Comparison of ENCODE assay signal across 21 cellular contexts in genomic region chr19:405138-405965, GRCh38. TPM values are rescaled to one million over a fixed set of nuclear protein-coding genes. Genes with fewer than 3 reads are reported as not detected.
A peak's percentile ranks its signal among the peaks of the same experiment; 100 is the strongest.
DNase-seq lines count a peak whose midpoint lies in the region; ATAC-seq, FAIRE-seq and TF ChIP-seq lines count a peak whose summit lies in the region.
"Had no signal": no experiment of that assay in that cellular context is flagged by ENCODE, and none has a peak within 500 bp of the region (broad histone marks: within the 10 kb centered on the region; RNA-seq: fewer than 3 reads in every experiment).

No MANE protein-coding gene starts in this region.

- H3K4me3 ChIP-seq in Panc1 (ENCODE audit: low read depth in 2 of 2, low read length in 2 of 2) (peak overlapping the region in 1 of 2 experiments; percentile 36; a peak in 2 of 4 replicates), HepG2 (replicated peaks in 1 of 3; ENCODE audit: insufficient read depth in 1 of 3, low read depth in 2 of 3, low read length in 3 of 3) (no peak overlapping the region)
- H3K4me3 ChIP-seq: coronary artery, gastroesophageal sphincter, skin epidermis had no signal

- no peak overlapping the region for H2AFZ ChIP-seq in HepG2 (ENCODE audit: low read length)

- H3K9me3 ChIP-seq in Panc1 (ENCODE audit: control insufficient read depth, insufficient read depth, low read depth, low read length) (no peaks in the 10 kb centered on the region), HepG2 (ENCODE audit: low read length) (no peaks in the 10 kb centered on the region)
- H3K9me3 ChIP-seq: gastroesophageal sphincter, neutrophil had no signal

- peaks cover 7% of the 10 kb centered on the region for H3K27me3 Mint-ChIP-seq in activated CD8-positive, alpha-beta T cell treated with anti-CD3 and anti-CD28 coated beads, Interleukin-2, amount 10 ng/mL, durations not matched to agents 7 days and 5 days (ENCODE audit: low read depth)
- peaks cover 22% of the 10 kb centered on the region for H3K27me3 Mint-ChIP-seq in activated CD8-positive, alpha-beta T cell treated with anti-CD3 and anti-CD28 coated beads for 36 hours
- H3K27me3 Mint-ChIP-seq in stimulated activated memory B cell treated with anti-CD40 and anti-IgM and Interleukin-4, amounts not matched to agents 10 μg/mL and 1 μg/mL and 100 μg/mL, for 72 hours = peaks cover 43% of the 10 kb centered on the region

- CTCF ChIA-PET in activated CD8-positive, alpha-beta T cell treated with anti-CD3 and anti-CD28 coated beads, Interleukin-2, amount 10 ng/mL, durations not matched to agents 7 days and 5 days (lab: Charles Lee) = no interaction called here
- CTCF ChIA-PET in activated CD8-positive, alpha-beta T cell treated with anti-CD3 and anti-CD28 coated beads for 36 hours (lab: Charles Lee) = no interaction called here
- CTCF ChIA-PET in Panc1 (lab: Charles Lee) = interaction anchor here (0.5 kb wide), 1 partner anchor 121 kb away, joined by 4 read pairs; no protein-coding TSS in a partner anchor
- CTCF ChIA-PET in HepG2 (lab: Yijun Ruan, JAX; ENCODE audit: low intra/inter-chr PET ratio, low total read pairs) = no interaction called here

- intact Hi-C loops in activated CD8-positive, alpha-beta T cell treated with anti-CD3 and anti-CD28 coated beads for 36 hours (cut with micrococcal nuclease) = no loop called here
- intact Hi-C loops in Panc1 (cut with micrococcal nuclease; ENCODE audit: unreplicated experiment) (no loop called here), HepG2 (cut with micrococcal nuclease; ENCODE audit: unreplicated experiment) (no loop called here)

- 0 out of 2 replicates have a peak, but pooled peaks cover 2% of the 10 kb centered on the region for H4K20me1 ChIP-seq in HepG2 (ENCODE audit: insufficient read depth, low read length)

- no peak for TF ChIP-seq RAD21 in HepG2 (CRISPR knock-in tag; IDR thresholded peaks at IDR 0.05)

- in situ Hi-C loops in Panc1 (cut with HindIII; ENCODE audit: low pct_unique_long_range_greater_than_20kb, low sequenced_read_pairs) (no loop called here), HepG2 (cut with HindIII; ENCODE audit: extremely low pct_ligation_motif_present, low pct_unique_long_range_greater_than_20kb) (no loop called here)

- no peaks in the 10 kb centered on the region for H3K36me3 ChIP-seq in Panc1 (ENCODE audit: control insufficient read depth, insufficient read depth, low read length)
- H3K36me3 ChIP-seq in HepG2 (replicated peaks in 1 of 2; ENCODE audit: control insufficient read depth in 1 of 2, insufficient read depth in 2 of 2, low read length in 2 of 2) = no peaks in the 10 kb centered on the region
- H3K36me3 ChIP-seq: gastroesophageal sphincter, neutrophil had no signal

- no peak for FAIRE-seq in HepG2 (lab: Jason Lieb, UNC)
- FAIRE-seq: GM19239, RCC 7860, urothelium cell line had no signal

- no peak for DNase-seq in activated CD8-positive, alpha-beta T cell treated with anti-CD3 and anti-CD28 coated beads, Interleukin-2, amount 10 ng/mL, durations not matched to agents 7 days and 5 days
- no peak for DNase-seq in activated CD8-positive, alpha-beta T cell treated with anti-CD3 and anti-CD28 coated beads for 36 hours
- DNase-seq in Panc1 (ENCODE audit: low read depth, low spot score) = no peak
- DNase-seq in HepG2 (ENCODE audit: low spot score) = no peak
- no peak for DNase-seq in HuH-7.5 (ENCODE audit: low spot score)
- DNase-seq in H4 (ENCODE audit: low spot score) = no peak
- DNase-seq: activated naive CD4-positive, alpha-beta T cell treated with Interleukin-2 at 50 U/mL for 16 hours; mesenchymal stem cell; NCI-H524 treated with DMSO at 0.1 percent for 48 hours; stimulated activated naive B cell treated with anti-CD40 and anti-IgM and Interleukin-4, amounts not matched to agents 10 μg/mL and 1 μg/mL and 100 μg/mL, for 72 hours; T-cell had no signal

- no peak overlapping the region for H3K4me2 ChIP-seq in HepG2 (ENCODE audit: low read depth, low read length)

- no peak overlapping the region for H3K4me3 Mint-ChIP-seq in activated CD8-positive, alpha-beta T cell treated with anti-CD3 and anti-CD28 coated beads, Interleukin-2, amount 10 ng/mL, durations not matched to agents 7 days and 5 days
- no peak overlapping the region for H3K4me3 Mint-ChIP-seq in activated CD8-positive, alpha-beta T cell treated with anti-CD3 and anti-CD28 coated beads for 36 hours
- H3K4me3 Mint-ChIP-seq in stimulated activated memory B cell treated with anti-CD40 and anti-IgM and Interleukin-4, amounts not matched to agents 10 μg/mL and 1 μg/mL and 100 μg/mL, for 72 hours = no peak overlapping the region
- H3K4me3 Mint-ChIP-seq: stimulated activated naive B cell treated with anti-CD40 and anti-IgM and Interleukin-4, amounts not matched to agents 10 μg/mL and 1 μg/mL and 100 μg/mL, for 72 hours; T-cell had no signal

- 28% methylated on average over 8 of the region's 29 CpGs for WGBS in HepG2 (ENCODE audit: low lambda C conversion rate)

- H3K27me3 ChIP-seq in Panc1 (ENCODE audit: control insufficient read depth, insufficient read depth, low read length) (no peaks in the 10 kb centered on the region), HepG2 (ENCODE audit: control insufficient read depth in 1 of 2, insufficient read depth in 2 of 2, low read length in 2 of 2) (peaks cover 35 to 76% of the 10 kb centered on the region in 2 experiments)

- POLR2A ChIA-PET in activated CD8-positive, alpha-beta T cell treated with anti-CD3 and anti-CD28 coated beads, Interleukin-2, amount 10 ng/mL, durations not matched to agents 7 days and 5 days (lab: Charles Lee) = no interaction called here
- POLR2A ChIA-PET in activated CD8-positive, alpha-beta T cell treated with anti-CD3 and anti-CD28 coated beads for 36 hours (lab: Charles Lee) = no interaction called here
- POLR2A ChIA-PET in Panc1 (lab: Charles Lee) = no interaction called here
- POLR2A ChIA-PET in HepG2 (lab: Yijun Ruan, JAX) = no interaction called here

- H3K36me3 Mint-ChIP-seq in activated CD8-positive, alpha-beta T cell treated with anti-CD3 and anti-CD28 coated beads, Interleukin-2, amount 10 ng/mL, durations not matched to agents 7 days and 5 days (ENCODE audit: low read depth) = no peaks in the 10 kb centered on the region
- no peaks in the 10 kb centered on the region for H3K36me3 Mint-ChIP-seq in activated CD8-positive, alpha-beta T cell treated with anti-CD3 and anti-CD28 coated beads for 36 hours (ENCODE audit: low read depth)
- no peaks in the 10 kb centered on the region for H3K36me3 Mint-ChIP-seq in stimulated activated memory B cell treated with anti-CD40 and anti-IgM and Interleukin-4, amounts not matched to agents 10 μg/mL and 1 μg/mL and 100 μg/mL, for 72 hours
- H3K36me3 Mint-ChIP-seq: stimulated activated naive B cell treated with anti-CD40 and anti-IgM and Interleukin-4, amounts not matched to agents 10 μg/mL and 1 μg/mL and 100 μg/mL, for 72 hours; T-cell had no signal

- peak; percentile 12 for ATAC-seq in activated CD8-positive, alpha-beta T cell treated with anti-CD3 and anti-CD28 coated beads, Interleukin-2, amount 10 ng/mL, durations not matched to agents 7 days and 5 days
- ATAC-seq in activated CD8-positive, alpha-beta T cell treated with anti-CD3 and anti-CD28 coated beads for 36 hours = no peak
- ATAC-seq in Panc1 (peak; percentile 76), HepG2 (peak; percentile 7; the same call in 1 of the 3 replicates), HG02588 (IDR thresholded peaks at IDR 0.05; ENCODE audit: unreplicated experiment) (no peak)
- ATAC-seq in stimulated activated memory B cell treated with anti-CD40 and anti-IgM and Interleukin-4, amounts not matched to agents 10 μg/mL and 1 μg/mL and 100 μg/mL, for 72 hours = peak; percentile 20
- ATAC-seq: gastroesophageal sphincter; stimulated activated naive B cell treated with anti-CD40 and anti-IgM and Interleukin-4, amounts not matched to agents 10 μg/mL and 1 μg/mL and 100 μg/mL, for 72 hours; T-cell had no signal

- no peaks in the 10 kb centered on the region for H3K9me3 Mint-ChIP-seq in activated CD8-positive, alpha-beta T cell treated with anti-CD3 and anti-CD28 coated beads, Interleukin-2, amount 10 ng/mL, durations not matched to agents 7 days and 5 days (ENCODE audit: insufficient read depth)
- no peaks in the 10 kb centered on the region for H3K9me3 Mint-ChIP-seq in activated CD8-positive, alpha-beta T cell treated with anti-CD3 and anti-CD28 coated beads for 36 hours
- no peaks in the 10 kb centered on the region for H3K9me3 Mint-ChIP-seq in stimulated activated memory B cell treated with anti-CD40 and anti-IgM and Interleukin-4, amounts not matched to agents 10 μg/mL and 1 μg/mL and 100 μg/mL, for 72 hours
- H3K9me3 Mint-ChIP-seq: stimulated activated naive B cell treated with anti-CD40 and anti-IgM and Interleukin-4, amounts not matched to agents 10 μg/mL and 1 μg/mL and 100 μg/mL, for 72 hours; T-cell had no signal

- H3K4me1 ChIP-seq in Panc1 (ENCODE audit: control insufficient read depth, insufficient read depth, low read length) (peaks cover 23% of the 10 kb centered on the region; the same call in 1 of the 2 replicates), HepG2 (ENCODE audit: insufficient read depth, low read length) (no peaks in the 10 kb centered on the region)

- 0 out of 2 replicates have a peak overlapping the region, but pooled peaks have one; percentile 39 for H3K27ac ChIP-seq in Panc1 (ENCODE audit: low read length)
- no peak overlapping the region for H3K27ac ChIP-seq in HepG2 (ENCODE audit: extremely low read length, insufficient read depth, low read length)
- H3K27ac ChIP-seq: coronary artery, epithelial cell of prostate, gastroesophageal sphincter, neutrophil, skin epidermis had no signal

- no peak for TF ChIP-seq EP300 in HepG2 (IDR thresholded peaks at IDR 0.05; ENCODE audit: low read depth in 2 of 2, low read length in 2 of 2)
- TF ChIP-seq EP300 in HepG2 (CRISPR knock-in tag; IDR thresholded peaks at IDR 0.05; ENCODE audit: borderline replicate concordance) = no peak

- no peak overlapping the region for H3K27ac Mint-ChIP-seq in activated CD8-positive, alpha-beta T cell treated with anti-CD3 and anti-CD28 coated beads, Interleukin-2, amount 10 ng/mL, durations not matched to agents 7 days and 5 days
- H3K27ac Mint-ChIP-seq in activated CD8-positive, alpha-beta T cell treated with anti-CD3 and anti-CD28 coated beads for 36 hours = no peak overlapping the region
- H3K27ac Mint-ChIP-seq in stimulated activated memory B cell treated with anti-CD40 and anti-IgM and Interleukin-4, amounts not matched to agents 10 μg/mL and 1 μg/mL and 100 μg/mL, for 72 hours = no peak overlapping the region
- H3K27ac Mint-ChIP-seq: stimulated activated naive B cell treated with anti-CD40 and anti-IgM and Interleukin-4, amounts not matched to agents 10 μg/mL and 1 μg/mL and 100 μg/mL, for 72 hours; T-cell had no signal

- H3K79me2 ChIP-seq in HepG2 (ENCODE audit: insufficient read depth, low read length) = no peaks in the 10 kb centered on the region

- no peak for TF ChIP-seq CTCF in activated CD8-positive, alpha-beta T cell treated with anti-CD3 and anti-CD28 coated beads for 36 hours (IDR thresholded peaks at IDR 0.05)
- no peak for TF ChIP-seq CTCF in Panc1 (IDR thresholded peaks at IDR 0.05)
- TF ChIP-seq CTCF in HepG2 (CRISPR knock-in tag; IDR thresholded peaks at IDR 0.05) = no peak

- H3K9ac ChIP-seq in HepG2 (ENCODE audit: insufficient read depth, low read depth, low read length) = no peak overlapping the region

- BruUV-seq in Panc1 (replicated peaks; lab: Mats Ljungman, UMichigan) (TSS peak; percentile 86), HepG2 (replicated peaks; lab: Mats Ljungman, UMichigan) (no TSS peak)

- no peak for TF ChIP-seq POLR2A in HepG2 (IDR thresholded peaks at IDR 0.05; ENCODE audit: insufficient read depth in 1 of 2, low read depth in 2 of 2, low read length in 2 of 2)

- H3K4me1 Mint-ChIP-seq in activated CD8-positive, alpha-beta T cell treated with anti-CD3 and anti-CD28 coated beads, Interleukin-2, amount 10 ng/mL, durations not matched to agents 7 days and 5 days (ENCODE audit: low read depth) = peaks cover 4% of the 10 kb centered on the region
- H3K4me1 Mint-ChIP-seq in activated CD8-positive, alpha-beta T cell treated with anti-CD3 and anti-CD28 coated beads for 36 hours (ENCODE audit: low read depth) = peaks cover 6% of the 10 kb centered on the region
- H3K4me1 Mint-ChIP-seq in stimulated activated memory B cell treated with anti-CD40 and anti-IgM and Interleukin-4, amounts not matched to agents 10 μg/mL and 1 μg/mL and 100 μg/mL, for 72 hours = peaks cover 15% of the 10 kb centered on the region

RNA-seq across cellular contexts. Expression of gene C2CD4C, which starts 3.6 kb away (rescaled TPM):
- total RNA-seq in activated CD8-positive, alpha-beta T cell treated with anti-CD3 and anti-CD28 coated beads, Interleukin-2, amount 10 ng/mL, durations not matched to agents 7 days and 5 days = not detected
- under 1 TPM; 0.13 to 0.25 TPM for total RNA-seq in activated CD8-positive, alpha-beta T cell treated with anti-CD3 and anti-CD28 coated beads for 36 hours
- total RNA-seq in Panc1 (2021; ENCODE audit: unreplicated experiment) (13.6 TPM), HepG2 (2016; rRNA removed; fragmentation: Illumina TruSeq; extraction: Trizol) (not detected in 2 replicates)
- 29.2 TPM for polyA plus RNA-seq in Panc1 (2012; ENCODE audit: insufficient read length)
- total RNA-seq in HepG2 (2016; cell fraction: cytosol; rRNA removed; fragmentation: Illumina TruSeq; extraction: Trizol; ENCODE audit: low read depth) = not detected in 2 replicates
- not detected in 2 replicates for total RNA-seq in HepG2 (2016; cell fraction: insoluble cytoplasmic fraction; rRNA removed; fragmentation: Illumina TruSeq; extraction: Trizol)
- total RNA-seq in HepG2 (2016; cell fraction: membrane; rRNA removed; fragmentation: Illumina TruSeq; extraction: Trizol) = not detected in 2 replicates
- total RNA-seq in HepG2 (2016; cell fraction: nucleus; rRNA removed; fragmentation: Illumina TruSeq; extraction: Trizol) = not detected in 2 replicates
- not detected in 2 replicates for polyA plus RNA-seq in HepG2 (2011; rRNA removed)
- not detected in 2 replicates for polyA plus RNA-seq in HepG2 (2011; cell fraction: cytosol; rRNA removed)
- 0.16 and 0.36 TPM in 2 replicates for polyA plus RNA-seq in HepG2 (2011; cell fraction: nucleus; rRNA removed)
- 0.12 TPM in 1 of 2 replicates, not detected in the other for polyA plus RNA-seq in HepG2 (2012)
- not detected in 2 replicates for polyA plus RNA-seq in HepG2 (2016; cell fraction: cytosol; fragmentation: Illumina TruSeq; extraction: Trizol; ENCODE audit: low read depth)
- polyA plus RNA-seq in HepG2 (2016; cell fraction: insoluble cytoplasmic fraction; fragmentation: Illumina TruSeq; extraction: Trizol; ENCODE audit: low read depth) = not detected in 2 replicates
- polyA plus RNA-seq in HepG2 (2016; cell fraction: membrane; fragmentation: Illumina TruSeq; extraction: Trizol; ENCODE audit: low read depth) = not detected in 2 replicates
- not detected in 2 replicates for polyA plus RNA-seq in HepG2 (2016; cell fraction: nucleus; fragmentation: Illumina TruSeq; extraction: Trizol; ENCODE audit: insufficient read depth, low read depth)
- polyA minus RNA-seq in HepG2 (2011; rRNA and poly(A)+ RNA removed; ENCODE audit: low replicate concordance) = not detected in 2 replicates
- not detected in 2 replicates for polyA minus RNA-seq in HepG2 (2011; cell fraction: cytosol; rRNA and poly(A)+ RNA removed)
- polyA minus RNA-seq in HepG2 (2011; cell fraction: nucleus; rRNA and poly(A)+ RNA removed) = not detected in 2 replicates
- 0.78 and 0.93 TPM in 2 replicates for total RNA-seq in H4 (2014; rRNA removed; shearing (Covaris generic))

RNA-seq across cellular contexts. Expression of gene SHC2, which starts 55.5 kb away (rescaled TPM):
- total RNA-seq in activated CD8-positive, alpha-beta T cell treated with anti-CD3 and anti-CD28 coated beads, Interleukin-2, amount 10 ng/mL, durations not matched to agents 7 days and 5 days = not detected
- under 1 TPM; 0.25 to 0.45 TPM for total RNA-seq in activated CD8-positive, alpha-beta T cell treated with anti-CD3 and anti-CD28 coated beads for 36 hours
- total RNA-seq in Panc1 (2021; ENCODE audit: unreplicated experiment) (6.7 TPM), HepG2 (2016; rRNA removed; fragmentation: Illumina TruSeq; extraction: Trizol) (4.8 and 9.0 TPM in 2 replicates)
- 26.8 TPM for polyA plus RNA-seq in Panc1 (2012; ENCODE audit: insufficient read length)
- total RNA-seq in HepG2 (2016; cell fraction: cytosol; rRNA removed; fragmentation: Illumina TruSeq; extraction: Trizol; ENCODE audit: low read depth) = 11.0 and 12.0 TPM in 2 replicates
- total RNA-seq in HepG2 (2016; cell fraction: insoluble cytoplasmic fraction; rRNA removed; fragmentation: Illumina TruSeq; extraction: Trizol) = 3.9 and 8.8 TPM in 2 replicates
- total RNA-seq in HepG2 (2016; cell fraction: membrane; rRNA removed; fragmentation: Illumina TruSeq; extraction: Trizol) = 12.6 and 14.2 TPM in 2 replicates
- 7.1 and 9.7 TPM in 2 replicates for total RNA-seq in HepG2 (2016; cell fraction: nucleus; rRNA removed; fragmentation: Illumina TruSeq; extraction: Trizol)
- polyA plus RNA-seq in HepG2 (2011; rRNA removed) = 18.3 and 35.8 TPM in 2 replicates
- polyA plus RNA-seq in HepG2 (2011; cell fraction: cytosol; rRNA removed) = 12.4 and 18.0 TPM in 2 replicates
- polyA plus RNA-seq in HepG2 (2011; cell fraction: nucleus; rRNA removed) = 247 and 276 TPM in 2 replicates
- 21.5 and 36.3 TPM in 2 replicates for polyA plus RNA-seq in HepG2 (2012)
- polyA plus RNA-seq in HepG2 (2016; cell fraction: cytosol; fragmentation: Illumina TruSeq; extraction: Trizol; ENCODE audit: low read depth) = 11.4 and 12.5 TPM in 2 replicates
- 4.7 and 5.3 TPM in 2 replicates for polyA plus RNA-seq in HepG2 (2016; cell fraction: insoluble cytoplasmic fraction; fragmentation: Illumina TruSeq; extraction: Trizol; ENCODE audit: low read depth)
- polyA plus RNA-seq in HepG2 (2016; cell fraction: membrane; fragmentation: Illumina TruSeq; extraction: Trizol; ENCODE audit: low read depth) = 13.0 and 14.2 TPM in 2 replicates
- polyA plus RNA-seq in HepG2 (2016; cell fraction: nucleus; fragmentation: Illumina TruSeq; extraction: Trizol; ENCODE audit: insufficient read depth, low read depth) = 30.5 and 30.9 TPM in 2 replicates
- 39.0 TPM in 1 of 2 replicates, not detected in the other for polyA minus RNA-seq in HepG2 (2011; rRNA and poly(A)+ RNA removed; ENCODE audit: low replicate concordance)
- 11.5 and 24.1 TPM in 2 replicates for polyA minus RNA-seq in HepG2 (2011; cell fraction: cytosol; rRNA and poly(A)+ RNA removed)
- polyA minus RNA-seq in HepG2 (2011; cell fraction: nucleus; rRNA and poly(A)+ RNA removed) = 14.5 and 16.0 TPM in 2 replicates
- 1.4 and 2.0 TPM in 2 replicates for total RNA-seq in H4 (2014; rRNA removed; shearing (Covaris generic))

Comparison
In these comparisons a context has a peak if more than half of its experiments do, and no peak if none do; other contexts are left out.
1. ATAC-seq: peak in activated CD8-positive, alpha-beta T cell treated with anti-CD3 and anti-CD28 coated beads, Interleukin-2, amount 10 ng/mL, durations not matched to agents 7 days and 5 days (single experiment), Panc1 (single experiment), HepG2 (single experiment) and stimulated activated memory B cell treated with anti-CD40 and anti-IgM and Interleukin-4, amounts not matched to agents 10 μg/mL and 1 μg/mL and 100 μg/mL, for 72 hours (single experiment); none in activated CD8-positive, alpha-beta T cell treated with anti-CD3 and anti-CD28 coated beads for 36 hours (single experiment) and HG02588 (single experiment).